Comparison of ENCODE assay signal across 8 cellular contexts in the genomic region with DNA sequence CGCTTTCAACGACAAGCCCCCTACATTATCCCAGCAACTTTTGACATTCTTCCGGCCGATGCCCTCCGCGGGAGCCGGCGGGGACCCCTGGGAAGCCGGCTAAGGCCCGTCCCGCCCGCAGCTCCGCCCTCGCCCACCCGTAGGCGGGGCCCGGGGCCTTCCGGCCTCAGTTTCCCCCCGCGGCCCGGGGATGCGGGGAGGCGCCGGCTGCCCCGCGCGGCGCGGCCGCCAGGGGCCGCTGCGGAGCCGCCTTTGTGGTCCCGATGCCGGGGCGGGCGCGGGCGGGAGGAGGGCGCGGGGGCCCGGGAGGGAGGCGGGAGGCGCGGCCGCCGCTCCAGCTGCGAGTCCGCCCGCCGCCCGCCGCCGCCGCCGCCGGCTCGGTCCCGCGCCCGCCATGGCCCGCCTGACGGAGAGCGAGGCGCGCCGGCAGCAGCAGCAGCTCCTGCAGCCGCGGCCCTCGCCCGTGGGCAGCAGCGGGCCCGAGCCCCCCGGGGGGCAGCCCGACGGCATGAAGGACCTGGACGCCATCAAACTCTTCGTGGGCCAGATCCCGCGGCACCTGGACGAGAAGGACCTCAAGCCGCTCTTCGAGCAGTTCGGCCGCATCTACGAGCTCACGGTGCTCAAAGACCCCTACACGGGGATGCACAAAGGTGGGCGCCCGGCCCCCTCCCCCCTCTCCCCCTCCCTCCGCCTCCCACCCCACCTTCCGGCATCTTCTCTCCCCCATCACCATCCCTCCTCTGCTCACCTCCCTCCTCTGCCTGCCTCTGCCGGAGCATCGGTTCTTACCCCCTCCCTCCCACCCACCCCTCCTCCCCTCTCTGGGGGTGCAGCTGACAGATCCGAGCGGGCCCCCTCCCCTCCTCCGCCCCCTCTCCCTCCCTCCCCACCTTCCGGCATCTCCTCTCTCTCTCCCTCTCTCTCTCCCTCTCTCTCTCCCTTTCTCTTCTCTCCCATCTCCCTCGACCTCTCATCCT. TPM values are rescaled to one million over a fixed set of nuclear protein-coding genes. Genes with fewer than 3 reads are reported as not detected.
DNase-seq lines count a peak whose midpoint lies in the region; ATAC-seq and TF ChIP-seq lines count a peak whose summit lies in the region.

A gene (plus strand): TSS at position 316 of the 980 bp plus-strand sequence. CDS start 79 bp downstream, at position 395.

- H3K36me3 ChIP-seq in esophagus muscularis mucosa (no peaks in the 10 kb centered on the region), thyroid gland (no peaks in the 10 kb centered on the region)

- H3K4me1 ChIP-seq in esophagus muscularis mucosa (peaks cover 0 to 19% (median 12%) of the 10 kb centered on the region in 4 donors), thyroid gland (peaks cover 0 to 3% of the 10 kb centered on the region in 2 donors)

- DNase-seq in NCI-H2227 (lab: John Stamatoyannopoulos, UW; ENCODE audit: unreplicated experiment) (peak; percentile 69), activated T-cell treated with anti-CD3 and anti-CD28 coated beads for 4 hours (peak; percentile 52), esophagus muscularis mucosa (ENCODE audit: extremely low spot score) (no peak), nucleus accumbens (lab: John Stamatoyannopoulos, UW) (peak in 33 of 56 donors; percentile 4 to 78 (median 28)), thyroid gland (peak; percentile 43 to 46)

- H3K27me3 ChIP-seq in esophagus muscularis mucosa (peaks cover 0 to 90% (median 25%) of the 10 kb centered on the region in 4 donors), thyroid gland (no peaks in the 10 kb centered on the region)

- intact Hi-C loops in esophagus muscularis mucosa (cut with DNase I) = no loop called here
- intact Hi-C loops in thyroid gland (cut with DNase I) = no loop called here

- no peak for ATAC-seq in HG03097 (IDR thresholded peaks at IDR 0.05; ENCODE audit: low FRiP score, unreplicated experiment)
- ATAC-seq in GM21786 (IDR thresholded peaks at IDR 0.05; ENCODE audit: unreplicated experiment) = no peak

- H3K4me3 ChIP-seq in esophagus muscularis mucosa = peak within 1 kb of the TSS; percentile 33 to 56 (median 36)
- no peak within 1 kb of the TSS for H3K4me3 ChIP-seq in thyroid gland (replicated peaks in 1 of 3)

- H3K9me3 ChIP-seq in esophagus muscularis mucosa (no peaks in the 10 kb centered on the region), thyroid gland (no peaks in the 10 kb centered on the region)

- TF ChIP-seq POLR2A in esophagus muscularis mucosa (IDR thresholded peaks at IDR 0.05; ENCODE audit: low read depth) = no peak
- no peak for TF ChIP-seq POLR2A in thyroid gland (IDR thresholded peaks at IDR 0.05)

- no peak within 1 kb of the TSS for H3K27ac ChIP-seq in esophagus muscularis mucosa (replicated peaks in 1 of 4)
- no peak within 1 kb of the TSS for H3K27ac ChIP-seq in thyroid gland

- TF ChIP-seq CTCF in GM12872 (IDR thresholded peaks at IDR 0.05; ENCODE audit: insufficient read depth, low read depth, low read length) (peak; percentile 51; the same call in 1 of the 3 replicates), esophagus muscularis mucosa (IDR thresholded peaks at IDR 0.05) (peak; percentile 55 to 77 (median 76)), thyroid gland (IDR thresholded peaks at IDR 0.05) (peak in 4 of 6 experiments; percentile 16 to 83 (median 46))

- WGBS in esophagus muscularis mucosa = under 1% methylated on average over 54 of the region's 99 CpGs
- WGBS in thyroid gland, 2 donors = 3 to 5% methylated on average over 27 to 28 of the region's 99 CpGs

- TF ChIP-seq EP300 in esophagus muscularis mucosa (IDR thresholded peaks at IDR 0.05) = no peak

RNA-seq across cellular contexts. Expression of the gene that starts here (rescaled TPM):
- total RNA-seq in esophagus muscularis mucosa (under 1 TPM in 1 of 4 donors, not detected in 3; 0.17 TPM), thyroid gland (not detected)

Comparison
In these comparisons a context has a peak if more than half of its experiments do, and no peak if none do; other contexts are left out.
1. Peak in DNase-seq in thyroid gland; RNA of the gene not detected or under 1 TPM.
2. H3K4me3 ChIP-seq: peak in esophagus muscularis mucosa (4 of 4); none in thyroid gland (0 of 3).
3. Peak in every context shown above with its lines, with median percentiles within 50 percentile points of each other: CTCF ChIP-seq.